ENCODE assay signal across 14 cellular contexts in genomic region chr5:119220576-119221197, GRCh38.
DNase-seq lines count a peak whose midpoint lies in the region; ATAC-seq lines count a peak whose summit lies in the region.
"Had no signal": no experiment of that assay in that cellular context is flagged by ENCODE, and none has a peak within 500 bp of the region (broad histone marks: within the 10 kb centered on the region; RNA-seq: fewer than 3 reads in every experiment).

No MANE protein-coding gene starts in this region.

- H3K4me1 Mint-ChIP-seq in dendritic cell treated with granulocyte-macrophage colony-stimulating factor and Interleukin-4, amounts not matched to agents 40 ng/mL and 50 ng/mL, for 4 days (ENCODE audit: low read depth) = peaks cover 7% of the 10 kb centered on the region
- H3K4me1 Mint-ChIP-seq: H9 had no signal

- H3K9me3 Mint-ChIP-seq in dendritic cell treated with granulocyte-macrophage colony-stimulating factor and Interleukin-4, amounts not matched to agents 40 ng/mL and 50 ng/mL, for 4 days = no peaks in the 10 kb centered on the region
- H3K9me3 Mint-ChIP-seq: H9 had no signal

- no peak overlapping the region for H3K27ac ChIP-seq in substantia nigra (ENCODE audit: low read depth, low read length, poor library complexity, severe bottlenecking)
- H3K27ac ChIP-seq: PC-9, stomach had no signal

- intact Hi-C loops in dendritic cell treated with granulocyte-macrophage colony-stimulating factor and Interleukin-4, amounts not matched to agents 40 ng/mL and 50 ng/mL, for 4 days (cut with micrococcal nuclease) = loop anchor here (10.0 kb wide), 1 partner anchor 236 kb away; the partner anchor contains the start of gene DTWD2

- no peaks in the 10 kb centered on the region for H3K27me3 Mint-ChIP-seq in dendritic cell treated with granulocyte-macrophage colony-stimulating factor and Interleukin-4, amounts not matched to agents 40 ng/mL and 50 ng/mL, for 4 days

- peaks cover 43% of the 10 kb centered on the region for H3K36me3 Mint-ChIP-seq in dendritic cell treated with granulocyte-macrophage colony-stimulating factor and Interleukin-4, amounts not matched to agents 40 ng/mL and 50 ng/mL, for 4 days (ENCODE audit: low read depth)

- peak overlapping the region; percentile 27 for H3K27ac Mint-ChIP-seq in dendritic cell treated with granulocyte-macrophage colony-stimulating factor and Interleukin-4, amounts not matched to agents 40 ng/mL and 50 ng/mL, for 4 days
- H3K27ac Mint-ChIP-seq: H9 had no signal

- H3K4me3 Mint-ChIP-seq in dendritic cell treated with granulocyte-macrophage colony-stimulating factor and Interleukin-4, amounts not matched to agents 40 ng/mL and 50 ng/mL, for 4 days = no peak overlapping the region
- H3K4me3 Mint-ChIP-seq: H9 had no signal

- ATAC-seq in GM18519 (IDR thresholded peaks at IDR 0.05; ENCODE audit: low FRiP score, unreplicated experiment) = peak; percentile 98
- peak; percentile 98 for ATAC-seq in GM21529 (IDR thresholded peaks at IDR 0.05; ENCODE audit: unreplicated experiment)
- ATAC-seq in HG03196 (IDR thresholded peaks at IDR 0.05; ENCODE audit: unreplicated experiment) = peak; percentile 68

- DNase-seq in substantia nigra (lab: John Stamatoyannopoulos, UW) = no peak
- DNase-seq in AG08396 (ENCODE audit: low spot score) = no peak
- no peak for DNase-seq in mucosa of gallbladder (ENCODE audit: low spot score)
- DNase-seq in GM19240 (ENCODE audit: insufficient read length, low spot score) = no peak
- DNase-seq: DMS 273 treated with DMSO at 0.1 percent for 48 hours, H9, hippocampal formation, PC-9, small intestine, stomach had no signal
